ENCODE assay signal across 8 cellular contexts in the genomic region with DNA sequence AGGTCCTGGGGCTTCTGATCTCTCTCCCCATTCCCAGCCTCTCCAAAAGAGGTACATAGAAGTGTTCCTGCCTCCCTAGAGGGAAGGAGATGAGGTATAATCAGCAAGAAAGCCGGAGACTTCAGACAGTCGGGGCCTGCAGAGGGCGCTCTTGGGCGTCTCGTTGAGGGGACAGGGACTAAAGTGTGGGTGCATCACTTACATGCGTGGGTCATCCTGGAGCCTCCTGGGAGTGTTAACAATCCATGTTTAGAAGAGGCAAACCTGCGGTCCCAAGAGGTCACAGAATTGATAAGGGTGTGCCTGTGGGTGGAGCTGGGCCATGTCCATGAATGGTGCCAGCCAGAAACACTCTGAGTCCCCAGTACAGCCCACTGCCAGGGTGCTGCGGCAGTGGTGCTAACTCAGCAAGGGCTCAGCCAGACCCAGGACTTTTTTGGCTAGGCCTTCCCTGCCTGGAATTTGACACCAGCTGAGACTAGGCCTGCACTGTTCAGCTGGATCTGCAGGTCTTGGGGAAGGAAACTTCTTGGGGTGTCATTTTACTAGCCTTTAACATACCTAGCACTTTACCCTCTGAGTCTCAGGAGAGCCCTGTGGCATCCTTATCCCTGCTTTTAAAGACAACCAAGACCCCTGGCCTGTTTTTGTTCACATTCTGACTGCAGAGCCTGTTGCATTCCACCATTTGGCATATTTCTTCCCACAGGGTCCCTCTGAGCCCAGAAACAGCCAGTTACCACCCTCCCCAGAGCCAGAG. TPM values are rescaled to one million over a fixed set of nuclear protein-coding genes. Genes with fewer than 3 reads are reported as not detected.
DNase-seq lines count a peak whose midpoint lies in the region; ATAC-seq and TF ChIP-seq lines count a peak whose summit lies in the region.

No MANE protein-coding gene starts in this region.

- H3K36me3 ChIP-seq in IMR-90 (ENCODE audit: control insufficient read depth, insufficient read depth, low read length) (peaks cover 24% of the 10 kb centered on the region), smooth muscle cell (ENCODE audit: low read depth) (no peaks in the 10 kb centered on the region)

- H2BK5ac ChIP-seq in IMR-90 (ENCODE audit: low read depth, low read length, poor library complexity, severe bottlenecking) = no peak overlapping the region

- peaks cover 16% of the 10 kb centered on the region for H3K9me1 ChIP-seq in IMR-90 (ENCODE audit: insufficient read depth, low read length)

- H3K27me3 ChIP-seq in IMR-90 (ENCODE audit: control insufficient read depth, insufficient read depth, low read length) (no peaks in the 10 kb centered on the region), smooth muscle cell (ENCODE audit: low read depth) (no peaks in the 10 kb centered on the region)

- H3K4me1 ChIP-seq in IMR-90 (ENCODE audit: control insufficient read depth, insufficient read depth, low read length) (peaks cover 13% of the 10 kb centered on the region), smooth muscle cell (ENCODE audit: low read depth) (no peaks in the 10 kb centered on the region)

- H4K91ac ChIP-seq in IMR-90 (ENCODE audit: insufficient read depth, low read depth, low read length) = no peak overlapping the region

- H3K4me2 ChIP-seq in IMR-90 (ENCODE audit: low read depth, low read length) = no peak overlapping the region
- no peak overlapping the region for H3K4me2 ChIP-seq in smooth muscle cell

- H2AFZ ChIP-seq in IMR-90 (replicated peaks; ENCODE audit: low read length, poor library complexity) (no peak overlapping the region), smooth muscle cell (ENCODE audit: low read depth) (no peak overlapping the region)

- no peak overlapping the region for H3K4me3 ChIP-seq in IMR-90 (ENCODE audit: insufficient read depth, low read depth, low read length)
- no peak overlapping the region for H3K4me3 ChIP-seq in smooth muscle cell

- H3K4ac ChIP-seq in IMR-90 (ENCODE audit: low read depth, low read length) = no peak overlapping the region

- H3K27ac ChIP-seq in C4-2B = peak overlapping the region; percentile 60
- H3K27ac ChIP-seq in IMR-90 (ENCODE audit: insufficient read depth, low read length) = no peak overlapping the region
- H3K27ac ChIP-seq in smooth muscle cell (ENCODE audit: low read depth) = peak overlapping the region; percentile 8

- no TSS peak for BruUV-seq in IMR-90 (replicated peaks; lab: Mats Ljungman, UMichigan)

- CTCF ChIA-PET in IMR-90 (lab: Yijun Ruan, JAX) = interaction anchor here (1.2 kb wide), 1 partner anchor 17 kb away, joined by 4 read pairs; no protein-coding TSS in a partner anchor
- CTCF ChIA-PET in activated CD8-positive, alpha-beta T cell treated with anti-CD3 and anti-CD28 coated beads for 36 hours (lab: Charles Lee) = interaction anchor here (1.1 to 6.5 kb wide), 5 partner anchors 8 to 22 kb away, joined by 3 to 37 read pairs (median 8); partner anchors contain the start of genes CCDC116 and SDF2L1

- no peak for TF ChIP-seq POLR2A in IMR-90 (IDR thresholded peaks at IDR 0.05; ENCODE audit: low read depth, low read length)

- H2AK5ac ChIP-seq in IMR-90 (ENCODE audit: low read depth, low read length) = no peak overlapping the region

- H3K4me1 Mint-ChIP-seq in activated CD8-positive, alpha-beta T cell treated with anti-CD3 and anti-CD28 coated beads for 36 hours (ENCODE audit: low read depth) = peaks cover 32% of the 10 kb centered on the region

- H3K27me3 Mint-ChIP-seq in activated CD8-positive, alpha-beta T cell treated with anti-CD3 and anti-CD28 coated beads for 36 hours = no peaks in the 10 kb centered on the region

- H4K8ac ChIP-seq in IMR-90 (ENCODE audit: low read depth in 2 of 2, low read length in 2 of 2) = no peak overlapping the region

- peak overlapping the region; percentile 73 for H3K27ac Mint-ChIP-seq in activated CD8-positive, alpha-beta T cell treated with anti-CD3 and anti-CD28 coated beads for 36 hours

- H2AK9ac ChIP-seq in IMR-90 (replicated peaks; ENCODE audit: low read depth, low read length, poor library complexity) = peak overlapping the region; percentile 33

- H3K36me3 Mint-ChIP-seq in activated CD8-positive, alpha-beta T cell treated with anti-CD3 and anti-CD28 coated beads for 36 hours (ENCODE audit: low read depth) = peaks cover 35% of the 10 kb centered on the region

- H3K56ac ChIP-seq in IMR-90 (ENCODE audit: extremely low read depth, insufficient read depth, low read length) = no peak overlapping the region

- dilution Hi-C loops in IMR-90 (cut with HindIII; ENCODE audit: low sequenced_read_pairs, unreplicated experiment) = no loop called here

- no peaks in the 10 kb centered on the region for H3F3A ChIP-seq in smooth muscle cell (ENCODE audit: low read depth)

- H3K18ac ChIP-seq in IMR-90 (ENCODE audit: low read depth, low read length) = no peak overlapping the region

- H3K79me2 ChIP-seq in smooth muscle cell (ENCODE audit: low read depth) = peaks cover 25% of the 10 kb centered on the region

- 54% methylated on average over 3 of the region's 8 CpGs; no CpG with 5 or more reads in 1 of the 2 experiments for WGBS in IMR-90 (ENCODE audit: extremely low coverage in 2 of 2, insufficient read length in 1 of 2), 2 experiments
- WGBS in smooth muscle cell (ENCODE audit: low lambda C conversion rate) = 57% methylated on average over 8 of the region's 8 CpGs

- H3K9me3 ChIP-seq in IMR-90 (ENCODE audit: control insufficient read depth, insufficient read depth, low read length) = no peaks in the 10 kb centered on the region
- H3K9me3 ChIP-seq in smooth muscle cell (replicated peaks; ENCODE audit: low read depth) = no peaks in the 10 kb centered on the region

- POLR2A ChIA-PET in IMR-90 (lab: Charles Lee; ENCODE audit: unreplicated experiment) = no interaction called here
- POLR2A ChIA-PET in activated CD8-positive, alpha-beta T cell treated with anti-CD3 and anti-CD28 coated beads for 36 hours (lab: Charles Lee) = interaction anchor here (0.6 to 2.2 kb wide), 6 partner anchors 8 to 604 kb away, joined by 3 to 11 read pairs (median 5); partner anchors contain the start of gene SDF2L1

- no peak overlapping the region for H2BK120ac ChIP-seq in IMR-90 (ENCODE audit: low read depth, low read length)

- H4K20me1 ChIP-seq in IMR-90 (ENCODE audit: insufficient read depth, low read length) (peaks cover 80% of the 10 kb centered on the region), smooth muscle cell (ENCODE audit: low read depth) (peaks cover 96% of the 10 kb centered on the region)

- intact Hi-C loops in IMR-90 (cut with micrococcal nuclease) = no loop called here
- intact Hi-C loops in activated CD8-positive, alpha-beta T cell treated with anti-CD3 and anti-CD28 coated beads for 36 hours (cut with micrococcal nuclease) = no loop called here

- no peak overlapping the region for H2BK20ac ChIP-seq in IMR-90 (ENCODE audit: low read depth, low read length)

- H4K5ac ChIP-seq in IMR-90 (ENCODE audit: low read depth, low read length) = no peak overlapping the region

- DNase-seq in IMR-90 (peak; percentile 23), fibroblast of gingiva (ENCODE audit: low read depth) (peak; percentile 49), smooth muscle cell (lab: John Stamatoyannopoulos, UW; ENCODE audit: unreplicated experiment) (no peak), NCI-H1436 treated with DMSO at 0.1 percent for 48 hours (lab: John Stamatoyannopoulos, UW) (no peak)
- peak; percentile 66 for DNase-seq in activated CD8-positive, alpha-beta T cell treated with anti-CD3 and anti-CD28 coated beads for 36 hours

- peaks cover 30 to 92% of the 10 kb centered on the region in 2 experiments for H3K79me1 ChIP-seq in IMR-90 (ENCODE audit: low read depth in 1 of 2, low read length in 2 of 2)

- no peaks in the 10 kb centered on the region for H3K9me3 Mint-ChIP-seq in activated CD8-positive, alpha-beta T cell treated with anti-CD3 and anti-CD28 coated beads for 36 hours

- H3K4me3 Mint-ChIP-seq in activated CD8-positive, alpha-beta T cell treated with anti-CD3 and anti-CD28 coated beads for 36 hours = no peak overlapping the region

- H3K9ac ChIP-seq in IMR-90 (ENCODE audit: low read depth, low read length) (no peak overlapping the region), smooth muscle cell (ENCODE audit: low read depth) (no peak overlapping the region)

- ATAC-seq in IMR-90 (ENCODE audit: low read depth) (peak; percentile 40), HG02885 (IDR thresholded peaks at IDR 0.05; ENCODE audit: poor library complexity, unreplicated experiment) (no peak), HG03280 (IDR thresholded peaks at IDR 0.05; ENCODE audit: unreplicated experiment) (no peak)
- no peak for ATAC-seq in activated CD8-positive, alpha-beta T cell treated with anti-CD3 and anti-CD28 coated beads for 36 hours

- 0 out of 2 replicates have a peak, but pooled peaks have one; percentile 10 for TF ChIP-seq RAD21 in IMR-90 (IDR thresholded peaks at IDR 0.05; ENCODE audit: low read length)

- H2BK15ac ChIP-seq in IMR-90 (ENCODE audit: low read depth, low read length) = no peak overlapping the region

- no peak overlapping the region for H3K14ac ChIP-seq in IMR-90 (replicated peaks; ENCODE audit: low read depth, low read length)

- in situ Hi-C loops in IMR-90 (cut with MboI; ENCODE audit: low sequenced_read_pairs) = no loop called here

- peak; percentile 83 for TF ChIP-seq CTCF in C4-2B (conservative IDR thresholded peaks at IDR 0.05)
- TF ChIP-seq CTCF in IMR-90 (conservative IDR thresholded peaks at IDR 0.05; ENCODE audit: low read depth, low read length) = peak; percentile 42
- TF ChIP-seq CTCF in activated CD8-positive, alpha-beta T cell treated with anti-CD3 and anti-CD28 coated beads for 36 hours (IDR thresholded peaks at IDR 0.05) = peak; percentile 65
- TF ChIP-seq CTCF in smooth muscle cell (IDR thresholded peaks at IDR 0.05; ENCODE audit: borderline replicate concordance, insufficient read depth, poor library complexity, severe bottlenecking) = peak; percentile 51

- no peak overlapping the region for H3K23ac ChIP-seq in IMR-90 (ENCODE audit: low read depth, low read length)

RNA-seq across cellular contexts. Expression of gene YDJC, which starts 5.5 kb away (rescaled TPM):
- total RNA-seq in IMR-90 (2012; rRNA removed) = 7.2 and 8.1 TPM in 2 replicates
- polyA plus RNA-seq in IMR-90 (2012; rRNA removed) = 23.6 and 28.3 TPM in 2 replicates
- polyA plus RNA-seq in IMR-90 (2012; cell fraction: cytosol; rRNA removed) = 31.1 and 51.1 TPM in 2 replicates
- polyA plus RNA-seq in IMR-90 (2012; cell fraction: nucleus; rRNA removed; ENCODE audit: low replicate concordance) = 21.4 and 64.3 TPM in 2 replicates
- 10 to 100 TPM; 60.1 to 64.9 TPM for total RNA-seq in activated CD8-positive, alpha-beta T cell treated with anti-CD3 and anti-CD28 coated beads for 36 hours
- total RNA-seq in smooth muscle cell = 12.0 and 19.3 TPM in 2 replicates
- 15.2 and 17.2 TPM in 2 replicates for polyA plus RNA-seq in smooth muscle cell

RNA-seq across cellular contexts. Expression of gene CCDC116, which starts 8.3 kb away (rescaled TPM):
- total RNA-seq in IMR-90 (2012; rRNA removed) (under 0.01 TPM in 1 of 2 replicates, not detected in the other), smooth muscle cell (0.40 and 1.8 TPM in 2 replicates)
- polyA plus RNA-seq in IMR-90 (2012; rRNA removed) (0.27 and 0.34 TPM in 2 replicates), smooth muscle cell (not detected in 2 replicates)
- 0.10 and 0.84 TPM in 2 replicates for polyA plus RNA-seq in IMR-90 (2012; cell fraction: cytosol; rRNA removed)
- polyA plus RNA-seq in IMR-90 (2012; cell fraction: nucleus; rRNA removed; ENCODE audit: low replicate concordance) = 3.5 and 7.3 TPM in 2 replicates
- total RNA-seq in activated CD8-positive, alpha-beta T cell treated with anti-CD3 and anti-CD28 coated beads for 36 hours = under 1 TPM in 1 of 2 experiments, not detected in 1; 0.45 TPM

RNA-seq across cellular contexts. Expression of gene SDF2L1, which starts 17.8 kb away (rescaled TPM):
- total RNA-seq in IMR-90 (2012; rRNA removed) = 18.8 and 25.0 TPM in 2 replicates
- 51.1 and 72.6 TPM in 2 replicates for polyA plus RNA-seq in IMR-90 (2012; rRNA removed)
- 93.6 and 121 TPM in 2 replicates for polyA plus RNA-seq in IMR-90 (2012; cell fraction: cytosol; rRNA removed)
- 11.1 and 41.3 TPM in 2 replicates for polyA plus RNA-seq in IMR-90 (2012; cell fraction: nucleus; rRNA removed; ENCODE audit: low replicate concordance)
- 10 to 100 TPM; 38.6 to 41.3 TPM for total RNA-seq in activated CD8-positive, alpha-beta T cell treated with anti-CD3 and anti-CD28 coated beads for 36 hours
- total RNA-seq in smooth muscle cell = 13.3 and 24.9 TPM in 2 replicates
- 80.1 and 102 TPM in 2 replicates for polyA plus RNA-seq in smooth muscle cell

RNA-seq across cellular contexts. Expression of gene PPIL2, which starts 41.5 kb away (rescaled TPM):
- total RNA-seq in IMR-90 (2012; rRNA removed) (20.6 and 21.4 TPM in 2 replicates), smooth muscle cell (16.3 and 19.2 TPM in 2 replicates)
- polyA plus RNA-seq in IMR-90 (2012; rRNA removed) (59.9 and 62.1 TPM in 2 replicates), smooth muscle cell (23.7 and 29.6 TPM in 2 replicates)
- 29.9 and 41.9 TPM in 2 replicates for polyA plus RNA-seq in IMR-90 (2012; cell fraction: cytosol; rRNA removed)
- polyA plus RNA-seq in IMR-90 (2012; cell fraction: nucleus; rRNA removed; ENCODE audit: low replicate concordance) = 190 and 219 TPM in 2 replicates
- total RNA-seq in activated CD8-positive, alpha-beta T cell treated with anti-CD3 and anti-CD28 coated beads for 36 hours = 10 to 100 TPM; 41.5 to 42.5 TPM

RNA-seq across cellular contexts. Expression of gene UBE2L3, which starts 56.8 kb away (rescaled TPM):
- total RNA-seq in IMR-90 (2012; rRNA removed) = 29.0 and 66.1 TPM in 2 replicates
- 69.4 and 72.9 TPM in 2 replicates for polyA plus RNA-seq in IMR-90 (2012; rRNA removed)
- polyA plus RNA-seq in IMR-90 (2012; cell fraction: cytosol; rRNA removed) = 27.8 and 59.4 TPM in 2 replicates
- polyA plus RNA-seq in IMR-90 (2012; cell fraction: nucleus; rRNA removed; ENCODE audit: low replicate concordance) = 9.0 and 22.5 TPM in 2 replicates
- 10 to 100 TPM; 50.3 to 54.9 TPM for total RNA-seq in activated CD8-positive, alpha-beta T cell treated with anti-CD3 and anti-CD28 coated beads for 36 hours
- total RNA-seq in smooth muscle cell = 47.0 and 65.4 TPM in 2 replicates
- 89.3 and 102 TPM in 2 replicates for polyA plus RNA-seq in smooth muscle cell

Comparison
In these comparisons a context has a peak if more than half of its experiments do, and no peak if none do; other contexts are left out.
1. DNase-seq: peak in IMR-90 (single experiment), activated CD8-positive, alpha-beta T cell treated with anti-CD3 and anti-CD28 coated beads for 36 hours (single experiment) and fibroblast of gingiva (single experiment); none in smooth muscle cell (single experiment) and NCI-H1436 treated with DMSO at 0.1 percent for 48 hours (single experiment).
2. Peak in every context shown above with its lines, with median percentiles within 50 percentile points of each other: CTCF ChIP-seq.